Comparison of ENCODE assay signal across 8 cellular contexts in the genomic region with DNA sequence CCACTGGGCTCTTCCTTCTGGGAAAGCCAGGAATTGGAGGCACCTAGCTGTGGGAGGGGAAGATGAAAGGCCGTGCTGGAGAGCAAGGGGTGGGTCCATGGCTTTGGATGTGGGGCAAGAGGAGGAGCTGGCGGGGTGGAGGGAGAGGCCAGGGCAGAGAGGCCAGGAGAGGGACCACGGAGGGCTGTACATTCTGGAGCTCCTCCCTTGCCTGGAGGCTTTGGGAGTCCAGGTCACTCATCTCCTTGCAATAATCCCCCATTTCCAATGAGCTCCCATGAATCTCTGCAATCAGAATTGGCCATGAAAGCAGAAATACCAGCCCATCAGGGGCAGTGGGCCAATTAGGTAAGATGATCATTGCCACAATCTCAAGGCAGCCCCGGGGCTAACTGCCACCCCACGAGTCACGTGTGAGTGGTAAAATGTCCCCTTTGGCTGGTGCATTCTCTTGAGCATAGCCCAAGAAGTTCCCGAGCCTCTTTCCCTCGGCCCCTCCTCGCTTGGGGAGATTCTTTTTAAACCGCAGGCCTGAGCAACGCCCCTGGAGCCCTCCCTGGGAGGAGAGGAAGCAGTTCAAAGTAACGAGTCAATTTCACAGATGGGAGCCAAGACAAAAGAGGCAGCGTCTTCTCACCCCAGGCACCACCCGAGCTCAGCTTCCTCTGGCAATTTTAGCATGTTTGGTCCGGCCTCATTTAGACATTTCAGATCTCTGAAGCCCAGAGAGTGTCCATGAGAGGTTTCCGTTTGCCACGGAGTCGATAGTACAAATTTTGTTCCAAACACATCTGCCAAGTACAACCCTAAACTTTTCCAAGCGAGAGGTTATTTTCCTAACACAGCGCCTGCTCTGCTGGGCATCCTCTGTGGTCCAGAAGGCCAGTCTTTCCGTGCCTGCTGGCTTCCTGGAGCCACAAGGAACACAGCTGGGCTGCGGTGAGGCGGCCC. TPM values are rescaled to one million over a fixed set of nuclear protein-coding genes. Genes with fewer than 3 reads are reported as not detected.
A peak's percentile ranks its signal among the peaks of the same experiment; 100 is the strongest.
DNase-seq lines count a peak whose midpoint lies in the region; ATAC-seq and TF ChIP-seq lines count a peak whose summit lies in the region.

No MANE protein-coding gene starts in this region.

- no peaks in the 10 kb centered on the region for H3K36me3 ChIP-seq in PC-3 (ENCODE audit: low read depth, low read length)

- TF ChIP-seq CTCF in PC-3 (conservative IDR thresholded peaks at IDR 0.05; ENCODE audit: low read depth, low read length) (no peak), fibroblast of the aortic adventitia (IDR thresholded peaks at IDR 0.05; ENCODE audit: insufficient read depth, low read length) (no peak)

- CTCF ChIA-PET in PC-3 (lab: Charles Lee) = interaction anchor here (0.5 kb wide), 1 partner anchor 23 kb away, joined by 3 read pairs; no protein-coding TSS in a partner anchor

- DNase-seq in GDM1 (lab: John Stamatoyannopoulos, UW) (peak; percentile 34), PC-3 (peak; percentile 95), fibroblast of the aortic adventitia (ENCODE audit: low read depth) (peak; percentile 78), sciatic nerve (ENCODE audit: low spot score) (peak; percentile 76), NCI-H2171 (lab: John Stamatoyannopoulos, UW) (no peak), NCI-H1436 treated with DMSO at 0.1 percent for 48 hours (lab: John Stamatoyannopoulos, UW) (no peak)

- peaks cover 13% of the 10 kb centered on the region; the same call in 1 of the 2 replicates for H3K79me2 ChIP-seq in PC-3 (ENCODE audit: low read length)

- H3K27ac ChIP-seq in PC-3 (ENCODE audit: low read length) = peak overlapping the region; percentile 89

- H3K27me3 ChIP-seq in PC-3 (ENCODE audit: low read length) = no peaks in the 10 kb centered on the region

- H4K20me1 ChIP-seq in PC-3 (ENCODE audit: low read length) = no peaks in the 10 kb centered on the region

- peak overlapping the region; percentile 50 for H3K9ac ChIP-seq in PC-3 (ENCODE audit: low read length)

- H3K4me2 ChIP-seq in PC-3 (ENCODE audit: low read length) = peak overlapping the region; percentile 80

- H3K9me3 ChIP-seq in PC-3 (ENCODE audit: low read length) = no peaks in the 10 kb centered on the region

- no peaks in the 10 kb centered on the region for H3K9me2 ChIP-seq in PC-3 (replicated peaks; ENCODE audit: low read length)

- POLR2A ChIA-PET in PC-3 (lab: Charles Lee; ENCODE audit: unreplicated experiment) = interaction anchor here (0.5 kb wide), 1 partner anchor 14 kb away, joined by 18 read pairs; a partner anchor contains a TSS

- no TSS peak for BruUV-seq in PC-3 (replicated peaks; lab: Mats Ljungman, UMichigan)

- peak overlapping the region; percentile 72 for H2AFZ ChIP-seq in PC-3 (ENCODE audit: low read length)

- peaks cover 26% of the 10 kb centered on the region for H3K4me1 ChIP-seq in PC-3 (ENCODE audit: insufficient read depth, low read length)

- no peaks in the 10 kb centered on the region for H3F3A ChIP-seq in PC-3 (ENCODE audit: low read length, unreplicated experiment)

- peak; percentile 79 for ATAC-seq in PC-3
- peak; percentile 92 for ATAC-seq in sciatic nerve
- no peak for ATAC-seq in GM18511 (IDR thresholded peaks at IDR 0.05; ENCODE audit: unreplicated experiment)
- no peak for ATAC-seq in HG02642 (IDR thresholded peaks at IDR 0.05; ENCODE audit: poor library complexity, unreplicated experiment)

- H3K4me3 ChIP-seq in PC-3 (ENCODE audit: low read length) (peak overlapping the region; percentile 50), fibroblast of the aortic adventitia (ENCODE audit: low read depth, low read length) (peak overlapping the region; percentile 13)

- intact Hi-C loops in PC-3 (cut with micrococcal nuclease) = no loop called here
- intact Hi-C loops in sciatic nerve (cut with DNase I) = no loop called here

RNA-seq across cellular contexts. Expression of a gene that starts 13.4 kb away (rescaled TPM):
- 6.9 and 7.9 TPM in 2 replicates for total RNA-seq in PC-3 (2014; rRNA removed)
- total RNA-seq in fibroblast of the aortic adventitia (ENCODE audit: low replicate concordance) = 0.27 and 0.90 TPM in 2 replicates
- 5.8 TPM for total RNA-seq in sciatic nerve

RNA-seq across cellular contexts. Expression of a gene that starts 18.3 kb away (rescaled TPM):
- 47.9 and 57.4 TPM in 2 replicates for total RNA-seq in PC-3 (2014; rRNA removed)
- 28.8 and 50.5 TPM in 2 replicates for total RNA-seq in fibroblast of the aortic adventitia (ENCODE audit: low replicate concordance)
- 37.7 TPM for total RNA-seq in sciatic nerve

RNA-seq across cellular contexts. Expression of a gene that starts 30.1 kb away (rescaled TPM):
- total RNA-seq in PC-3 (2014; rRNA removed) (45.7 and 58.6 TPM in 2 replicates), fibroblast of the aortic adventitia (ENCODE audit: low replicate concordance) (38.8 and 39.9 TPM in 2 replicates), sciatic nerve (12.9 TPM)

RNA-seq across cellular contexts. Expression of a gene that starts 43.2 kb away (rescaled TPM):
- total RNA-seq in PC-3 (2014; rRNA removed) = 2.0 and 4.4 TPM in 2 replicates
- total RNA-seq in fibroblast of the aortic adventitia (ENCODE audit: low replicate concordance) = 36.4 and 57.6 TPM in 2 replicates
- total RNA-seq in sciatic nerve = 85.0 TPM

Comparison
In these comparisons a context has a peak if more than half of its experiments do, and no peak if none do; other contexts are left out.
1. DNase-seq: peak in GDM1 (single experiment), PC-3 (single experiment), fibroblast of the aortic adventitia (single experiment) and sciatic nerve (single experiment); none in NCI-H2171 (single experiment) and NCI-H1436 treated with DMSO at 0.1 percent for 48 hours (single experiment).
2. ATAC-seq: peak in PC-3 (single experiment) and sciatic nerve (single experiment); none in GM18511 (single experiment) and HG02642 (single experiment).